ENCODE assay signal across 23 cellular contexts in genomic region chr4:168739851-168740250, GRCh38.
"Had no signal": no experiment of that assay in that cellular context is flagged by ENCODE, and none has a peak within 500 bp of the region (broad histone marks: within the 10 kb centered on the region; RNA-seq: fewer than 3 reads in every experiment).

No MANE protein-coding gene starts in this region.

- H3K36me3 ChIP-seq: left ventricle myocardium inferior, neural progenitor cell, upper lobe of left lung had no signal

- H3K27me3 ChIP-seq: neural progenitor cell, upper lobe of left lung had no signal

- FAIRE-seq: frontal cortex had no signal

- DNase-seq: activated CD4-positive, alpha-beta T cell treated with anti-CD3 and anti-CD28 coated beads, Interleukin-2, amount 50 U/mL, for 48 hours; activated effector memory CD4-positive, alpha-beta T cell treated with anti-CD3 and anti-CD28 coated beads, Interleukin-2, amount 50 U/mL, for 16 hours; activated naive CD4-positive, alpha-beta T cell treated with anti-CD3 and anti-CD28 coated beads, Interleukin-2, amount 10 ng/mL, durations not matched to agents 7 days and 5 days; activated T-cell treated with anti-CD3 and anti-CD28 coated beads, Interleukin-2, amount 50 U/mL, for 72 hours; amygdala; effector CD8-positive, alpha-beta T cell; glutamatergic neuron; hippocampal formation; kidney glomerular epithelial cell; left ventricle myocardium inferior; mesendoderm; naive thymus-derived CD4-positive, alpha-beta T cell; retina; stimulated activated CD4-positive, alpha-beta T cell treated with anti-CD3 and anti-CD28 coated beads, Interleukin-12 subunit alpha, Interleukin-12 subunit beta, amount 100 ng/mL, for 4 hours; stimulated activated CD4-positive, alpha-beta T cell treated with anti-CD3 and anti-CD28 coated beads, Interleukin-4, amount 100 ng/mL, for 4 hours; stimulated activated naive CD8-positive, alpha-beta T cell treated with anti-CD3 and anti-CD28 coated beads, Interleukin-15, Interleukin-2, amounts not matched to agents 100 U/mL and 50 U/mL, for 24 hours; T1000; upper lobe of left lung had no signal

- H3K4me2 ChIP-seq: neural progenitor cell had no signal

- H3K9me3 Mint-ChIP-seq: activated naive CD4-positive, alpha-beta T cell treated with anti-CD3 and anti-CD28 coated beads, Interleukin-2, amount 10 ng/mL, durations not matched to agents 7 days and 5 days; activated T-cell treated with anti-CD3 and anti-CD28 coated beads, Interleukin-2, amount 50 U/mL, for 72 hours; neural progenitor cell; T-helper 1 cell treated with Interleukin-12 subunit alpha and Interleukin-12 subunit beta and Interleukin-4 antibody, amounts not matched to agents 30 μg/mL and 1 μg/mL, for 36 hours; WTC11 had no signal

- H3K27me3 Mint-ChIP-seq: progenitor cell of endocrine pancreas had no signal

- H3K9ac ChIP-seq: neural progenitor cell had no signal

- H2AFZ ChIP-seq: neural progenitor cell had no signal

- H3K4me3 Mint-ChIP-seq: activated naive CD4-positive, alpha-beta T cell treated with anti-CD3 and anti-CD28 coated beads, Interleukin-2, amount 10 ng/mL, durations not matched to agents 7 days and 5 days; activated T-cell treated with anti-CD3 and anti-CD28 coated beads, Interleukin-2, amount 50 U/mL, for 72 hours; naive thymus-derived CD4-positive, alpha-beta T cell; neural progenitor cell; T-helper 1 cell treated with Interleukin-12 subunit alpha and Interleukin-12 subunit beta and Interleukin-4 antibody, amounts not matched to agents 30 μg/mL and 1 μg/mL, for 36 hours; WTC11 had no signal

- H3K27ac ChIP-seq: left ventricle myocardium inferior, neural progenitor cell, upper lobe of left lung had no signal

- H3K36me3 Mint-ChIP-seq: activated naive CD4-positive, alpha-beta T cell treated with anti-CD3 and anti-CD28 coated beads, Interleukin-2, amount 10 ng/mL, durations not matched to agents 7 days and 5 days; naive thymus-derived CD4-positive, alpha-beta T cell; WTC11 had no signal

- H3K9me3 ChIP-seq: left ventricle myocardium inferior, upper lobe of left lung had no signal

- H3K4me1 Mint-ChIP-seq: activated naive CD4-positive, alpha-beta T cell treated with anti-CD3 and anti-CD28 coated beads, Interleukin-2, amount 10 ng/mL, durations not matched to agents 7 days and 5 days; naive thymus-derived CD4-positive, alpha-beta T cell had no signal

- H3K4me3 ChIP-seq: left ventricle myocardium inferior, neural progenitor cell, upper lobe of left lung had no signal

- H3K27ac Mint-ChIP-seq: activated naive CD4-positive, alpha-beta T cell treated with anti-CD3 and anti-CD28 coated beads, Interleukin-2, amount 10 ng/mL, durations not matched to agents 7 days and 5 days; activated T-cell treated with anti-CD3 and anti-CD28 coated beads, Interleukin-2, amount 50 U/mL, for 72 hours; naive thymus-derived CD4-positive, alpha-beta T cell; neural progenitor cell; progenitor cell of endocrine pancreas; T-helper 1 cell treated with Interleukin-12 subunit alpha and Interleukin-12 subunit beta and Interleukin-4 antibody, amounts not matched to agents 30 μg/mL and 1 μg/mL, for 36 hours; WTC11 had no signal
